ENCODE assay signal across 15 cellular contexts in the genomic region with DNA sequence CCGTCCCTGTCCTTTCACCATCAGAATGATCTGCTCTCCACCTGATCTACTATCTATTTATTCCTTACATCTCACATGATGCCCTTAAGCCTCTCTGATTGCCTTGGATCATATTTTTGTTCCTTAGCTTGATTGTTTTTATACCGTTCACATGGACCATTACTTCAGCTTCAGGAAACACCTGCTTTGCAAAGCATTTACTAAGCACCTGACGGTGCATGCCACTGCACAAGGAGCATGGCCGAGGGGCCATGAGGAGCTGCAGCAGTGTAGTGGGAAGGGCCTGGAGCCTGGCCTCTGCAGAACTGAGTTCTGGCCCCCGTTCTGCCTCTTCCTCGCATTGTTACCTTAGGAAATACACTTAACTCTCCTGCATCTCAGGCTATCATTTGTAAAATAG.
"Had no signal": no experiment of that assay in that cellular context is flagged by ENCODE, and none has a peak within 500 bp of the region (broad histone marks: within the 10 kb centered on the region; RNA-seq: fewer than 3 reads in every experiment).

No MANE protein-coding gene starts in this region.

- H3K27ac Mint-ChIP-seq: activated CD8-positive, alpha-beta T cell treated with anti-CD3 and anti-CD28 coated beads, Interleukin-2, amount 10 ng/mL, durations not matched to agents 7 days and 5 days had no signal

- H3K4me3 Mint-ChIP-seq: activated CD8-positive, alpha-beta T cell treated with anti-CD3 and anti-CD28 coated beads, Interleukin-2, amount 10 ng/mL, durations not matched to agents 7 days and 5 days; nephron; WTC11 had no signal

- FAIRE-seq: astrocyte had no signal

- ATAC-seq: activated CD8-positive, alpha-beta T cell treated with anti-CD3 and anti-CD28 coated beads, Interleukin-2, amount 10 ng/mL, durations not matched to agents 7 days and 5 days; foreskin keratinocyte; left cardiac atrium; mucosa of descending colon; psoas muscle; WTC11 had no signal

- DNase-seq: activated CD4-positive, alpha-beta T cell treated with anti-CD3 and anti-CD28 coated beads for 48 hours; activated CD8-positive, alpha-beta memory T cell treated with anti-CD3 and anti-CD28 coated beads, Interleukin-2, amount 50 U/mL, for 48 hours; activated CD8-positive, alpha-beta T cell treated with anti-CD3 and anti-CD28 coated beads, Interleukin-2, amount 10 ng/mL, durations not matched to agents 7 days and 5 days; activated naive CD4-positive, alpha-beta T cell; foreskin keratinocyte; left cardiac atrium; mucosa of descending colon; psoas muscle; stimulated activated CD4-positive, alpha-beta T cell treated with anti-CD3 and anti-CD28 coated beads, Interleukin-15, amount 100 ng/mL, for 24 hours; stimulated activated CD4-positive, alpha-beta T cell treated with anti-CD3 and anti-CD28 coated beads, Interleukin-4, amount 100 ng/mL, for 24 hours; stomach; thyroid gland had no signal
